14 cellular contexts compared by ENCODE assay signal in the genomic region with DNA sequence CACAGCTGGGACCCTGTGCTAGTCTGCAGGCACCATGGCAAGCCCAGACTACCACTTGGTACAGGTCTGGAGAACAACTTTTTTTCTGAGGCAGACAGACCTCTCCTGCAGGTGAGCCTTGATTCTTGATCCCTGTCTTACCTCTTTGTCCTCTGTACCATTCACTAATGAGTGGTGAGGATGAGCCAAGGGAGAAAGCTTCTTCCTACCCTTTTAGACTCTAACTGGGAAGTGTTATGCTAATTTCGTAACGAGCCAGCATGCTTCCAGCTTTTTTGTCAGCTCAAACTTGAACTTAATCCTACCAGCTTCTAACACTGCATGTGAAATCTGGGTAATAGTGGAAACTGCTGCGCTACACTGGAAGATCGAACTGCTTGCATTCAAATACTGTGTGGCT.
A peak's percentile ranks its signal among the peaks of the same experiment; 100 is the strongest.
DNase-seq lines count a peak whose midpoint lies in the region; ATAC-seq and TF ChIP-seq lines count a peak whose summit lies in the region.
"Had no signal": no experiment of that assay in that cellular context is flagged by ENCODE, and none has a peak within 500 bp of the region (broad histone marks: within the 10 kb centered on the region; RNA-seq: fewer than 3 reads in every experiment).

No MANE protein-coding gene starts in this region.

- H3K27me3 Mint-ChIP-seq in WTC11 (ENCODE audit: low read depth), result no peaks in the 10 kb centered on the region; the same call in 1 of the 2 replicates
- H3K27me3 Mint-ChIP-seq in activated naive CD4-positive, alpha-beta T cell treated with anti-CD3 and anti-CD28 coated beads, Interleukin-2, amount 10 ng/mL, durations not matched to agents 7 days and 5 days, result no peaks in the 10 kb centered on the region
- H3K27me3 Mint-ChIP-seq: CD4-positive, alpha-beta memory T cell had no signal

- H2AFZ ChIP-seq in smooth muscle cell (ENCODE audit: low read depth), result no peak overlapping the region

- H3K4me3 ChIP-seq in H7 (ENCODE audit: insufficient read depth, low read depth, low read length) (no peak overlapping the region), smooth muscle cell (no peak overlapping the region)
- H3K4me3 ChIP-seq: BLaER1 had no signal

- H3K36me3 ChIP-seq in H7 (replicated peaks; ENCODE audit: control insufficient read depth, insufficient read depth, low read length) (no peaks in the 10 kb centered on the region), smooth muscle cell (ENCODE audit: low read depth) (no peaks in the 10 kb centered on the region)
- H3K36me3 ChIP-seq: BLaER1 had no signal

- no peaks in the 10 kb centered on the region for H3F3A ChIP-seq in smooth muscle cell (ENCODE audit: low read depth)

- no peak overlapping the region for H3K9ac ChIP-seq in smooth muscle cell (ENCODE audit: low read depth)
- H3K9ac ChIP-seq: BLaER1 had no signal

- no peak overlapping the region for H3K4me2 ChIP-seq in smooth muscle cell
- H3K4me2 ChIP-seq: BLaER1 had no signal

- H4K20me1 ChIP-seq in smooth muscle cell (ENCODE audit: low read depth), result no peaks in the 10 kb centered on the region
- H4K20me1 ChIP-seq: BLaER1 had no signal

- CTCF ChIA-PET in WTC11 (lab: Charles Lee), result interaction anchor here (1.0 to 1.9 kb wide), 4 partner anchors 60 to 270 kb away, joined by 4 to 13 read pairs (median 6); no protein-coding TSS in a partner anchor
- CTCF ChIA-PET in activated naive CD4-positive, alpha-beta T cell treated with anti-CD3 and anti-CD28 coated beads, Interleukin-2, amount 10 ng/mL, durations not matched to agents 7 days and 5 days (lab: Charles Lee), result no interaction called here

- 0 out of 2 replicates have a peak, but pooled peaks cover 3% of the 10 kb centered on the region for H3K36me3 Mint-ChIP-seq in WTC11
- H3K36me3 Mint-ChIP-seq in activated naive CD4-positive, alpha-beta T cell treated with anti-CD3 and anti-CD28 coated beads, Interleukin-2, amount 10 ng/mL, durations not matched to agents 7 days and 5 days, result no peaks in the 10 kb centered on the region
- H3K36me3 Mint-ChIP-seq: CD14-positive monocyte; CD4-positive, alpha-beta memory T cell had no signal

- H3K27ac Mint-ChIP-seq in WTC11, result no peak overlapping the region
- H3K27ac Mint-ChIP-seq in activated naive CD4-positive, alpha-beta T cell treated with anti-CD3 and anti-CD28 coated beads, Interleukin-2, amount 10 ng/mL, durations not matched to agents 7 days and 5 days, result no peak overlapping the region
- H3K27ac Mint-ChIP-seq: CD14-positive monocyte; CD4-positive, alpha-beta memory T cell had no signal

- POLR2A ChIA-PET in WTC11 (lab: Charles Lee), result no interaction called here

- no peaks in the 10 kb centered on the region for H3K27me3 ChIP-seq in H7 (ENCODE audit: control insufficient read depth, insufficient read depth, low read length)
- H3K27me3 ChIP-seq in smooth muscle cell (ENCODE audit: low read depth), result peaks cover 14% of the 10 kb centered on the region
- H3K27me3 ChIP-seq: BLaER1 had no signal

- H3K4me3 Mint-ChIP-seq in WTC11, result no peak overlapping the region
- H3K4me3 Mint-ChIP-seq in activated naive CD4-positive, alpha-beta T cell treated with anti-CD3 and anti-CD28 coated beads, Interleukin-2, amount 10 ng/mL, durations not matched to agents 7 days and 5 days, result no peak overlapping the region
- H3K4me3 Mint-ChIP-seq: CD14-positive monocyte; CD4-positive, alpha-beta memory T cell had no signal

- DNase-seq in H7 (peak; percentile 44), WTC11 (ENCODE audit: low spot score) (no peak), iPS DF 4.7 (ENCODE audit: extremely low read depth, low spot score) (peak; percentile 22), superior temporal gyrus (ENCODE audit: extremely low spot score) (peak; percentile 35), smooth muscle cell (lab: John Stamatoyannopoulos, UW; ENCODE audit: unreplicated experiment) (no peak)
- no peak for DNase-seq in activated naive CD4-positive, alpha-beta T cell treated with anti-CD3 and anti-CD28 coated beads, Interleukin-2, amount 10 ng/mL, durations not matched to agents 7 days and 5 days
- DNase-seq: 8988T; CD4-positive, alpha-beta memory T cell; DMS79 treated with DMSO at 0.1 percent for 48 hours; GF-D8 had no signal

- H3K79me2 ChIP-seq in smooth muscle cell (ENCODE audit: low read depth), result no peaks in the 10 kb centered on the region

- H3K4me1 Mint-ChIP-seq in WTC11, result peaks cover 34% of the 10 kb centered on the region
- no peaks in the 10 kb centered on the region for H3K4me1 Mint-ChIP-seq in activated naive CD4-positive, alpha-beta T cell treated with anti-CD3 and anti-CD28 coated beads, Interleukin-2, amount 10 ng/mL, durations not matched to agents 7 days and 5 days
- H3K4me1 Mint-ChIP-seq: CD14-positive monocyte; CD4-positive, alpha-beta memory T cell had no signal

- no peaks in the 10 kb centered on the region for H3K9me3 ChIP-seq in smooth muscle cell (replicated peaks; ENCODE audit: low read depth)
- H3K9me3 ChIP-seq: BLaER1 had no signal

- no peak overlapping the region for H3K27ac ChIP-seq in smooth muscle cell (ENCODE audit: low read depth)
- H3K27ac ChIP-seq: BLaER1 had no signal

- peak; percentile 82 for ATAC-seq in WTC11
- ATAC-seq in GM19324 (IDR thresholded peaks at IDR 0.05; ENCODE audit: low FRiP score, unreplicated experiment), result no peak
- no peak for ATAC-seq in HG03442 (IDR thresholded peaks at IDR 0.05; ENCODE audit: unreplicated experiment)

- TF ChIP-seq CTCF in WTC11 (IDR thresholded peaks at IDR 0.05) (no peak), smooth muscle cell (IDR thresholded peaks at IDR 0.05; ENCODE audit: borderline replicate concordance, insufficient read depth, poor library complexity, severe bottlenecking) (no peak)

- WGBS in smooth muscle cell (ENCODE audit: low lambda C conversion rate), result 62% methylated on average over 4 of the region's 4 CpGs

- no peaks in the 10 kb centered on the region for H3K4me1 ChIP-seq in smooth muscle cell (ENCODE audit: low read depth)
- H3K4me1 ChIP-seq: BLaER1 had no signal

- peaks cover 7% of the 10 kb centered on the region for H3K9me3 Mint-ChIP-seq in WTC11
- H3K9me3 Mint-ChIP-seq in activated naive CD4-positive, alpha-beta T cell treated with anti-CD3 and anti-CD28 coated beads, Interleukin-2, amount 10 ng/mL, durations not matched to agents 7 days and 5 days, result no peaks in the 10 kb centered on the region

TF ChIP-seq in WTC11, 78 proteins besides CTCF, POLR2A, EP300 and RAD21:
- TF ChIP-seq GRHL2 (CRISPR knock-in tag; IDR thresholded peaks at IDR 0.05; ENCODE audit: insufficient replicate concordance, severe bottlenecking), result no peak
- 0 out of 2 replicates have a peak, but pooled peaks have one; percentile 11 for TF ChIP-seq ZNF423 (CRISPR knock-in tag; IDR thresholded peaks at IDR 0.05)
TF ChIP-seq in WTC11: peak in this region for 1.

Comparison
In these comparisons a context has a peak if more than half of its experiments do, and no peak if none do; other contexts are left out.
1. DNase-seq: peak in H7 (single experiment), iPS DF 4.7 (single experiment) and superior temporal gyrus (single experiment); none in WTC11 (single experiment), activated naive CD4-positive, alpha-beta T cell treated with anti-CD3 and anti-CD28 coated beads, Interleukin-2, amount 10 ng/mL, durations not matched to agents 7 days and 5 days (single experiment) and smooth muscle cell (single experiment).